ENCODE assay signal across 21 cellular contexts in genomic region chr14:95733212-95733611, GRCh38. TPM values are rescaled to one million over a fixed set of nuclear protein-coding genes. Genes with fewer than 3 reads are reported as not detected.
DNase-seq lines count a peak whose midpoint lies in the region; ATAC-seq, FAIRE-seq and TF ChIP-seq lines count a peak whose summit lies in the region.
"Had no signal": no experiment of that assay in that cellular context is flagged by ENCODE, and none has a peak within 500 bp of the region (broad histone marks: within the 10 kb centered on the region; RNA-seq: fewer than 3 reads in every experiment).

No MANE protein-coding gene starts in this region.

- H3K4me1 ChIP-seq in GM23338 (ENCODE audit: insufficient read depth) (0 out of 2 replicates have a peak, but pooled peaks cover 4% of the 10 kb centered on the region), body of pancreas (peaks cover 8% of the 10 kb centered on the region), pancreas (peaks cover 0 to 6% (median 0%) of the 10 kb centered on the region in 3 donors)
- H3K4me1 ChIP-seq: Caco-2, HAP-1 had no signal

- H3K4me3 ChIP-seq in GM23338 (no peak overlapping the region), body of pancreas (no peak overlapping the region), pancreas (no peak overlapping the region)
- H3K4me3 ChIP-seq: BLaER1, HAP-1 had no signal

- H3K4me2 ChIP-seq in GM23338, result no peak overlapping the region
- H3K4me2 ChIP-seq: BLaER1 had no signal

- CTCF ChIA-PET in activated CD8-positive, alpha-beta T cell treated with anti-CD3 and anti-CD28 coated beads for 36 hours (lab: Charles Lee), result no interaction called here

- H3K4me1 Mint-ChIP-seq in GM23338, result peaks cover 14% of the 10 kb centered on the region; the same call in 2 of the 3 replicates
- no peaks in the 10 kb centered on the region for H3K4me1 Mint-ChIP-seq in activated CD8-positive, alpha-beta T cell treated with anti-CD3 and anti-CD28 coated beads for 36 hours (ENCODE audit: low read depth)

- ATAC-seq in GM23338, result no peak
- peak; percentile 38 for ATAC-seq in body of pancreas
- ATAC-seq in pancreas, result peak; percentile 67 to 91 (median 83)
- ATAC-seq in activated CD8-positive, alpha-beta T cell treated with anti-CD3 and anti-CD28 coated beads for 36 hours, result no peak
- ATAC-seq: CD8-positive, alpha-beta T cell had no signal

- H3K27me3 ChIP-seq in GM23338 (ENCODE audit: insufficient read depth) (no peaks in the 10 kb centered on the region), body of pancreas (no peaks in the 10 kb centered on the region), pancreas (no peaks in the 10 kb centered on the region)
- H3K27me3 ChIP-seq: BLaER1 had no signal

- no peak overlapping the region for H3K27ac ChIP-seq in GM23338 (ENCODE audit: low read depth)
- H3K27ac ChIP-seq in body of pancreas, result peak overlapping the region in 1 of 4 donors; percentile 27
- H3K27ac ChIP-seq in pancreas, result no peak overlapping the region
- H3K27ac ChIP-seq: BLaER1, C4-2B had no signal

- TF ChIP-seq POLR2A in body of pancreas (IDR thresholded peaks at IDR 0.05), result no peak

- 0 out of 2 replicates have a peak overlapping the region, but pooled peaks have one; percentile 56 for H2AFZ ChIP-seq in GM23338

- H3K79me2 ChIP-seq in GM23338 (replicated peaks; ENCODE audit: insufficient read depth), result no peaks in the 10 kb centered on the region

- no peaks in the 10 kb centered on the region for H4K20me1 ChIP-seq in GM23338 (replicated peaks; ENCODE audit: insufficient read depth)
- H4K20me1 ChIP-seq: BLaER1 had no signal

- 35 to 52% methylated on average over 1 of the region's 1 CpG for WGBS in body of pancreas, 2 donors
- 43 to 54% methylated on average over 1 of the region's 1 CpG for WGBS in pancreas, 2 donors

- no peak for TF ChIP-seq CTCF in GM23338 (conservative IDR thresholded peaks at IDR 0.05; ENCODE audit: low read depth in 2 of 2)
- TF ChIP-seq CTCF in body of pancreas (IDR thresholded peaks at IDR 0.05), result no peak
- TF ChIP-seq CTCF in pancreas (IDR thresholded peaks at IDR 0.05), result no peak
- TF ChIP-seq CTCF in activated CD8-positive, alpha-beta T cell treated with anti-CD3 and anti-CD28 coated beads for 36 hours (IDR thresholded peaks at IDR 0.05), result no peak

- DNase-seq in GM23338 (ENCODE audit: low spot score) (no peak), body of pancreas (peak in 2 of 4 donors; percentile 24 to 29), pancreas (no peak), NCI-H1694 treated with DMSO at 0.1 percent for 48 hours (lab: John Stamatoyannopoulos, UW) (no peak)
- no peak for DNase-seq in central memory CD4-positive, alpha-beta T cell
- DNase-seq in activated CD8-positive, alpha-beta T cell treated with anti-CD3 and anti-CD28 coated beads for 36 hours, result no peak
- DNase-seq: Caco-2; CD4-positive, CD25-positive, alpha-beta regulatory T cell; CD8-positive, alpha-beta T cell; DMS153; DND-41; GOT3; HFFc6 had no signal

- H3K4me3 Mint-ChIP-seq in GM23338, result no peak overlapping the region
- H3K4me3 Mint-ChIP-seq in activated CD8-positive, alpha-beta T cell treated with anti-CD3 and anti-CD28 coated beads for 36 hours, result no peak overlapping the region
- H3K4me3 Mint-ChIP-seq: CD4-positive, CD25-positive, alpha-beta regulatory T cell; CD8-positive, alpha-beta T cell; HFFc6 had no signal

- H3K36me3 Mint-ChIP-seq in GM23338 (ENCODE audit: low read depth), result peaks cover 5% of the 10 kb centered on the region; the same call in 2 of the 3 replicates
- H3K36me3 Mint-ChIP-seq in activated CD8-positive, alpha-beta T cell treated with anti-CD3 and anti-CD28 coated beads for 36 hours (ENCODE audit: low read depth), result no peaks in the 10 kb centered on the region

- H3K27me3 Mint-ChIP-seq in GM23338 (ENCODE audit: insufficient read depth, low read depth, poor library complexity), result no peaks in the 10 kb centered on the region
- H3K27me3 Mint-ChIP-seq in activated CD8-positive, alpha-beta T cell treated with anti-CD3 and anti-CD28 coated beads for 36 hours, result peaks cover 18% of the 10 kb centered on the region

- intact Hi-C loops in body of pancreas (cut with DNase I), result no loop called here
- intact Hi-C loops in pancreas (cut with DNase I), result no loop called here
- intact Hi-C loops in activated CD8-positive, alpha-beta T cell treated with anti-CD3 and anti-CD28 coated beads for 36 hours (cut with micrococcal nuclease), result no loop called here

- no peak overlapping the region for H3K27ac Mint-ChIP-seq in GM23338
- no peak overlapping the region for H3K27ac Mint-ChIP-seq in activated CD8-positive, alpha-beta T cell treated with anti-CD3 and anti-CD28 coated beads for 36 hours
- H3K27ac Mint-ChIP-seq: CD4-positive, CD25-positive, alpha-beta regulatory T cell; CD8-positive, alpha-beta T cell; HFFc6 had no signal

- peaks cover 11% of the 10 kb centered on the region; the same call in 2 of the 3 replicates for H3K9me3 Mint-ChIP-seq in GM23338
- H3K9me3 Mint-ChIP-seq in activated CD8-positive, alpha-beta T cell treated with anti-CD3 and anti-CD28 coated beads for 36 hours, result peaks cover 1% of the 10 kb centered on the region

- H3K36me3 ChIP-seq in GM23338 (ENCODE audit: insufficient read depth) (no peaks in the 10 kb centered on the region), body of pancreas (replicated peaks in 1 of 2; ENCODE audit: insufficient read depth in 1 of 2, low read depth in 2 of 2) (no peaks in the 10 kb centered on the region), pancreas (no peaks in the 10 kb centered on the region)
- H3K36me3 ChIP-seq: HAP-1 had no signal

- POLR2A ChIA-PET in activated CD8-positive, alpha-beta T cell treated with anti-CD3 and anti-CD28 coated beads for 36 hours (lab: Charles Lee), result no interaction called here

- no peak for FAIRE-seq in pancreas (lab: Jason Lieb, UNC)
- FAIRE-seq: G401.6, GM19239, H54 had no signal

- H3K9me3 ChIP-seq in body of pancreas (no peaks in the 10 kb centered on the region), pancreas (no peaks in the 10 kb centered on the region)
- H3K9me3 ChIP-seq: Caco-2, HAP-1 had no signal

- peaks cover 5% of the 10 kb centered on the region; the same call in 1 of the 2 replicates for H3K9me2 ChIP-seq in GM23338 (ENCODE audit: insufficient read depth)

- no peaks in the 10 kb centered on the region for H3F3A ChIP-seq in GM23338 (replicated peaks; ENCODE audit: low read depth)

TF ChIP-seq in GM23338, 12 proteins besides CTCF, POLR2A, EP300 and RAD21 (continues in another document):
- TF ChIP-seq NANOG (IDR thresholded peaks at IDR 0.05; ENCODE audit: borderline replicate concordance), result no peak
- TF ChIP-seq ZNF114 (CRISPR knock-in tag; IDR thresholded peaks at IDR 0.05), result no peak
- no peak for TF ChIP-seq POLR2AphosphoS5 (IDR thresholded peaks at IDR 0.05; ENCODE audit: low read depth)
- no peak for TF ChIP-seq EZH2 (IDR thresholded peaks at IDR 0.05; ENCODE audit: low read depth, unreplicated experiment)
- TF ChIP-seq ETS1 (IDR thresholded peaks at IDR 0.05), result no peak
- no peak for TF ChIP-seq ZNF331 (CRISPR knock-in tag; IDR thresholded peaks at IDR 0.05; ENCODE audit: low read depth)
- no peak for TF ChIP-seq REST (IDR thresholded peaks at IDR 0.05; ENCODE audit: unreplicated experiment)
- TF ChIP-seq STAT1 (IDR thresholded peaks at IDR 0.05; ENCODE audit: unreplicated experiment), result no peak
- TF ChIP-seq EZH2phosphoT487 (IDR thresholded peaks at IDR 0.05; ENCODE audit: unreplicated experiment), result no peak

RNA-seq across cellular contexts. Expression of gene TCL1A, which starts 19.3 kb away (rescaled TPM):
- total RNA-seq in GM23338 (2014; rRNA removed; shearing (Covaris generic)), result 5.3 and 8.5 TPM in 2 replicates
- polyA plus RNA-seq in GM23338 (2016; fragmentation: Nextera tagmentation; extraction: Ambion mirVana) (3.6 and 4.3 TPM in 2 replicates), pancreas (under 1 TPM in 1 of 2 donors, not detected in 1; 0.09 TPM)
- total RNA-seq in body of pancreas (not detected), pancreas (under 1 TPM in 1 of 6 donors, not detected in 5; 0.16 TPM)
- total RNA-seq in activated CD8-positive, alpha-beta T cell treated with anti-CD3 and anti-CD28 coated beads for 36 hours, result 1 to 10 TPM in 1 of 2 experiments, under 1 TPM in 1; 0.65 to 1.1 TPM
- total RNA-seq: A172, A673, Caco-2, HFFc6 had no signal

RNA-seq across cellular contexts. Expression of gene TCL1B, which starts 47.0 kb away (rescaled TPM):
- 5.5 and 6.1 TPM in 2 replicates for total RNA-seq in GM23338 (2014; rRNA removed; shearing (Covaris generic))
- polyA plus RNA-seq in GM23338 (2016; fragmentation: Nextera tagmentation; extraction: Ambion mirVana) (4.7 and 6.0 TPM in 2 replicates), pancreas (not detected)
- total RNA-seq in body of pancreas (not detected), pancreas (not detected)
- not detected for total RNA-seq in activated CD8-positive, alpha-beta T cell treated with anti-CD3 and anti-CD28 coated beads for 36 hours
- total RNA-seq: A172; Caco-2; CD4-positive, CD25-positive, alpha-beta regulatory T cell; CD8-positive, alpha-beta T cell; HFFc6 had no signal
- polyA plus RNA-seq: CD4-positive, CD25-positive, alpha-beta regulatory T cell had no signal

Comparison
In these comparisons a context has a peak if more than half of its experiments do, and no peak if none do; other contexts are left out.
1. ATAC-seq: peak in body of pancreas (single experiment) and pancreas (4 of 4); none in GM23338 (single experiment) and activated CD8-positive, alpha-beta T cell treated with anti-CD3 and anti-CD28 coated beads for 36 hours (single experiment).